ENCODE assay signal across 1 cellular context in the genomic region with DNA sequence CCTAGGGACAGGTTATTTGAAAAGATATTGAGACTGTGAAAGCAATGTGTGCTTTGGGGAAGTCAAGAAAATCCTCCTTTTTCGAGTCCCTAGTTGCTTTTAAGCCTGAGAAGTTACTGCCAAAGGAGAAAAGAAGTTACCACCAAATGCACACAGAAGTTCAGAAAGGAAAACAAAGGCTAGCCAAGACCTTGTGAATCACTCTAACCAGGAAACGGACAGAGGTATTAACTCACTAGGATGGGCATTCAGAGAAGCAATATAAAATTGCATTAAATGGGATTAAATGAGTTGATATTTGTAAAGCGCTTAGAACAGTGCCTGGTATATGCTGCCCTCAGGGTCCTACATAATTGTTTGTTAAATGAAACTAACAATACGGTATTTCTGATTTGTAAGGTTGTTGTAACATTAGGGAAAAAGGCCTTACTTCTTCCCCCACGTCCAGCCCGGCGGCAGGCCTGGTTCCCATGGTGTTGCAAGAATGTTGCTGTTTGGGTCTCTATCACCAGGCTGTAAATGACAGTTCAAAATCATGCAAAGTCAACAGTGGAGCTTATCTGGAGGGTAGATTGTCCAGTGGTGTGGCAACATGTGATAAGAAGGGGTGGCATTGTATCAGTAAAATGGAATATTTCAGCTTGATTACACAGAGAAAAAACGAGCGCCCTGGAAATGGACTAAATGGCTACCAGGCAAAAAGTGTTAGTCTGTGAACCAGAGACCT.
TF ChIP-seq lines count a peak whose summit lies in the region.

No MANE protein-coding gene starts in this region.

TF ChIP-seq in K562, 482 proteins besides CTCF, POLR2A, EP300 and RAD21 (continued from another document and continues in another):
- TF ChIP-seq, protein P1, sequence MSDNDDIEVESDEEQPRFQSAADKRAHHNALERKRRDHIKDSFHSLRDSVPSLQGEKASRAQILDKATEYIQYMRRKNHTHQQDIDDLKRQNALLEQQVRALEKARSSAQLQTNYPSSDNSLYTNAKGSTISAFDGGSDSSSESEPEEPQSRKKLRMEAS (CRISPR knock-in tag; IDR thresholded peaks at IDR 0.05) = no peak
- TF ChIP-seq TCF3 (CRISPR knock-in tag; IDR thresholded peaks at IDR 0.05) = peak; percentile 78
- peak; percentile 57 for TF ChIP-seq CCNT2 (IDR thresholded peaks at IDR 0.05; ENCODE audit: borderline replicate concordance, extremely low read depth, insufficient read length, low read depth, low read length)
- TF ChIP-seq, protein P2, sequence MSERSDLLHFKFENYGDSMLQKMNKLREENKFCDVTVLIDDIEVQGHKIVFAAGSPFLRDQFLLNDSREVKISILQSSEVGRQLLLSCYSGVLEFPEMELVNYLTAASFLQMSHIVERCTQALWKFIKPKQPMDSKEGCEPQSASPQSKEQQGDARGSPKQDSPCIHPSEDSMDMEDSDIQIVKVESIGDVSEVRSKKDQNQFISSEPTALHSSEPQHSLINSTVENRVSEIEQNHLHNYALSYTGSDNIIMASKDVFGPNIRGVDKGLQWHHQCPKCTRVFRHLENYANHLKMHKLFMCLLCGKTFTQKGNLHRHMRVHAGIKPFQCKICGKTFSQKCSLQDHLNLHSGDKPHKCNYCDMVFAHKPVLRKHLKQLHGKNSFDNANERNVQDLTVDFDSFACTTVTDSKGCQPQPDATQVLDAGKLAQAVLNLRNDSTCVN (CRISPR knock-in tag; IDR thresholded peaks at IDR 0.05) = no peak
- TF ChIP-seq SNRNP70 (optimal IDR thresholded peaks at IDR 0.05; ENCODE audit: low read depth, low read length) = no peak
- TF ChIP-seq, protein P3, sequence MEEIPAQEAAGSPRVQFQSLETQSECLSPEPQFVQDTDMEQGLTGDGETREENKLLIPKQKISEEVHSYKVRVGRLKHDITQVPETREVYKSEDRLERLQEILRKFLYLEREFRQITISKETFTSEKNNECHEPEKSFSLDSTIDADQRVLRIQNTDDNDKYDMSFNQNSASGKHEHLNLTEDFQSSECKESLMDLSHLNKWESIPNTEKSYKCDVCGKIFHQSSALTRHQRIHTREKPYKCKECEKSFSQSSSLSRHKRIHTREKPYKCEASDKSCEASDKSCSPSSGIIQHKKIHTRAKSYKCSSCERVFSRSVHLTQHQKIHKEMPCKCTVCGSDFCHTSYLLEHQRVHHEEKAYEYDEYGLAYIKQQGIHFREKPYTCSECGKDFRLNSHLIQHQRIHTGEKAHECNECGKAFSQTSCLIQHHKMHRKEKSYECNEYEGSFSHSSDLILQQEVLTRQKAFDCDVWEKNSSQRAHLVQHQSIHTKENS (CRISPR knock-in tag; IDR thresholded peaks at IDR 0.05) = no peak
- TF ChIP-seq CBX5 (IDR thresholded peaks at IDR 0.05; ENCODE audit: borderline replicate concordance, low read depth) = no peak
- no peak for TF ChIP-seq MCM7 (IDR thresholded peaks at IDR 0.05)
- TF ChIP-seq FOXJ3 (CRISPR knock-in tag; IDR thresholded peaks at IDR 0.05) = no peak
- no peak for TF ChIP-seq CBX8 (IDR thresholded peaks at IDR 0.05; ENCODE audit: borderline replicate concordance, extremely low read depth, low read depth, low read length, poor library complexity, severe bottlenecking)
- TF ChIP-seq BCL6 (CRISPR knock-in tag; IDR thresholded peaks at IDR 0.05) = no peak
- TF ChIP-seq RBBP5 (IDR thresholded peaks at IDR 0.05; ENCODE audit: borderline replicate concordance, insufficient read depth, low read length, poor library complexity, severe bottlenecking) = no peak
- TF ChIP-seq, protein P4, sequence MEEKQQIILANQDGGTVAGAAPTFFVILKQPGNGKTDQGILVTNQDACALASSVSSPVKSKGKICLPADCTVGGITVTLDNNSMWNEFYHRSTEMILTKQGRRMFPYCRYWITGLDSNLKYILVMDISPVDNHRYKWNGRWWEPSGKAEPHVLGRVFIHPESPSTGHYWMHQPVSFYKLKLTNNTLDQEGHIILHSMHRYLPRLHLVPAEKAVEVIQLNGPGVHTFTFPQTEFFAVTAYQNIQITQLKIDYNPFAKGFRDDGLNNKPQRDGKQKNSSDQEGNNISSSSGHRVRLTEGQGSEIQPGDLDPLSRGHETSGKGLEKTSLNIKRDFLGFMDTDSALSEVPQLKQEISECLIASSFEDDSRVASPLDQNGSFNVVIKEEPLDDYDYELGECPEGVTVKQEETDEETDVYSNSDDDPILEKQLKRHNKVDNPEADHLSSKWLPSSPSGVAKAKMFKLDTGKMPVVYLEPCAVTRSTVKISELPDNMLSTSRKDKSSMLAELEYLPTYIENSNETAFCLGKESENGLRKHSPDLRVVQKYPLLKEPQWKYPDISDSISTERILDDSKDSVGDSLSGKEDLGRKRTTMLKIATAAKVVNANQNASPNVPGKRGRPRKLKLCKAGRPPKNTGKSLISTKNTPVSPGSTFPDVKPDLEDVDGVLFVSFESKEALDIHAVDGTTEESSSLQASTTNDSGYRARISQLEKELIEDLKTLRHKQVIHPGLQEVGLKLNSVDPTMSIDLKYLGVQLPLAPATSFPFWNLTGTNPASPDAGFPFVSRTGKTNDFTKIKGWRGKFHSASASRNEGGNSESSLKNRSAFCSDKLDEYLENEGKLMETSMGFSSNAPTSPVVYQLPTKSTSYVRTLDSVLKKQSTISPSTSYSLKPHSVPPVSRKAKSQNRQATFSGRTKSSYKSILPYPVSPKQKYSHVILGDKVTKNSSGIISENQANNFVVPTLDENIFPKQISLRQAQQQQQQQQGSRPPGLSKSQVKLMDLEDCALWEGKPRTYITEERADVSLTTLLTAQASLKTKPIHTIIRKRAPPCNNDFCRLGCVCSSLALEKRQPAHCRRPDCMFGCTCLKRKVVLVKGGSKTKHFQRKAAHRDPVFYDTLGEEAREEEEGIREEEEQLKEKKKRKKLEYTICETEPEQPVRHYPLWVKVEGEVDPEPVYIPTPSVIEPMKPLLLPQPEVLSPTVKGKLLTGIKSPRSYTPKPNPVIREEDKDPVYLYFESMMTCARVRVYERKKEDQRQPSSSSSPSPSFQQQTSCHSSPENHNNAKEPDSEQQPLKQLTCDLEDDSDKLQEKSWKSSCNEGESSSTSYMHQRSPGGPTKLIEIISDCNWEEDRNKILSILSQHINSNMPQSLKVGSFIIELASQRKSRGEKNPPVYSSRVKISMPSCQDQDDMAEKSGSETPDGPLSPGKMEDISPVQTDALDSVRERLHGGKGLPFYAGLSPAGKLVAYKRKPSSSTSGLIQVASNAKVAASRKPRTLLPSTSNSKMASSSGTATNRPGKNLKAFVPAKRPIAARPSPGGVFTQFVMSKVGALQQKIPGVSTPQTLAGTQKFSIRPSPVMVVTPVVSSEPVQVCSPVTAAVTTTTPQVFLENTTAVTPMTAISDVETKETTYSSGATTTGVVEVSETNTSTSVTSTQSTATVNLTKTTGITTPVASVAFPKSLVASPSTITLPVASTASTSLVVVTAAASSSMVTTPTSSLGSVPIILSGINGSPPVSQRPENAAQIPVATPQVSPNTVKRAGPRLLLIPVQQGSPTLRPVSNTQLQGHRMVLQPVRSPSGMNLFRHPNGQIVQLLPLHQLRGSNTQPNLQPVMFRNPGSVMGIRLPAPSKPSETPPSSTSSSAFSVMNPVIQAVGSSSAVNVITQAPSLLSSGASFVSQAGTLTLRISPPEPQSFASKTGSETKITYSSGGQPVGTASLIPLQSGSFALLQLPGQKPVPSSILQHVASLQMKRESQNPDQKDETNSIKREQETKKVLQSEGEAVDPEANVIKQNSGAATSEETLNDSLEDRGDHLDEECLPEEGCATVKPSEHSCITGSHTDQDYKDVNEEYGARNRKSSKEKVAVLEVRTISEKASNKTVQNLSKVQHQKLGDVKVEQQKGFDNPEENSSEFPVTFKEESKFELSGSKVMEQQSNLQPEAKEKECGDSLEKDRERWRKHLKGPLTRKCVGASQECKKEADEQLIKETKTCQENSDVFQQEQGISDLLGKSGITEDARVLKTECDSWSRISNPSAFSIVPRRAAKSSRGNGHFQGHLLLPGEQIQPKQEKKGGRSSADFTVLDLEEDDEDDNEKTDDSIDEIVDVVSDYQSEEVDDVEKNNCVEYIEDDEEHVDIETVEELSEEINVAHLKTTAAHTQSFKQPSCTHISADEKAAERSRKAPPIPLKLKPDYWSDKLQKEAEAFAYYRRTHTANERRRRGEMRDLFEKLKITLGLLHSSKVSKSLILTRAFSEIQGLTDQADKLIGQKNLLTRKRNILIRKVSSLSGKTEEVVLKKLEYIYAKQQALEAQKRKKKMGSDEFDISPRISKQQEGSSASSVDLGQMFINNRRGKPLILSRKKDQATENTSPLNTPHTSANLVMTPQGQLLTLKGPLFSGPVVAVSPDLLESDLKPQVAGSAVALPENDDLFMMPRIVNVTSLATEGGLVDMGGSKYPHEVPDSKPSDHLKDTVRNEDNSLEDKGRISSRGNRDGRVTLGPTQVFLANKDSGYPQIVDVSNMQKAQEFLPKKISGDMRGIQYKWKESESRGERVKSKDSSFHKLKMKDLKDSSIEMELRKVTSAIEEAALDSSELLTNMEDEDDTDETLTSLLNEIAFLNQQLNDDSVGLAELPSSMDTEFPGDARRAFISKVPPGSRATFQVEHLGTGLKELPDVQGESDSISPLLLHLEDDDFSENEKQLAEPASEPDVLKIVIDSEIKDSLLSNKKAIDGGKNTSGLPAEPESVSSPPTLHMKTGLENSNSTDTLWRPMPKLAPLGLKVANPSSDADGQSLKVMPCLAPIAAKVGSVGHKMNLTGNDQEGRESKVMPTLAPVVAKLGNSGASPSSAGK (IDR thresholded peaks at IDR 0.05) = no peak
- no peak for TF ChIP-seq TAF1 (IDR thresholded peaks at IDR 0.05; ENCODE audit: control insufficient read depth, extremely low read depth, insufficient read depth, low read length, severe bottlenecking)
- no peak for TF ChIP-seq HLTF (IDR thresholded peaks at IDR 0.05)
- TF ChIP-seq, protein P5, sequence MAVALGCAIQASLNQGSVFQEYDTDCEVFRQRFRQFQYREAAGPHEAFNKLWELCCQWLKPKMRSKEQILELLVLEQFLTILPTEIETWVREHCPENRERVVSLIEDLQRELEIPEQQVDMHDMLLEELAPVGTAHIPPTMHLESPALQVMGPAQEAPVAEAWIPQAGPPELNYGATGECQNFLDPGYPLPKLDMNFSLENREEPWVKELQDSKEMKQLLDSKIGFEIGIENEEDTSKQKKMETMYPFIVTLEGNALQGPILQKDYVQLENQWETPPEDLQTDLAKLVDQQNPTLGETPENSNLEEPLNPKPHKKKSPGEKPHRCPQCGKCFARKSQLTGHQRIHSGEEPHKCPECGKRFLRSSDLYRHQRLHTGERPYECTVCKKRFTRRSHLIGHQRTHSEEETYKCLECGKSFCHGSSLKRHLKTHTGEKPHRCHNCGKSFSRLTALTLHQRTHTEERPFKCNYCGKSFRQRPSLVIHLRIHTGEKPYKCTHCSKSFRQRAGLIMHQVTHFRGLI (CRISPR knock-in tag; IDR thresholded peaks at IDR 0.05) = 0 out of 2 replicates have a peak, but pooled peaks have one; percentile 35
- TF ChIP-seq, protein P6, sequence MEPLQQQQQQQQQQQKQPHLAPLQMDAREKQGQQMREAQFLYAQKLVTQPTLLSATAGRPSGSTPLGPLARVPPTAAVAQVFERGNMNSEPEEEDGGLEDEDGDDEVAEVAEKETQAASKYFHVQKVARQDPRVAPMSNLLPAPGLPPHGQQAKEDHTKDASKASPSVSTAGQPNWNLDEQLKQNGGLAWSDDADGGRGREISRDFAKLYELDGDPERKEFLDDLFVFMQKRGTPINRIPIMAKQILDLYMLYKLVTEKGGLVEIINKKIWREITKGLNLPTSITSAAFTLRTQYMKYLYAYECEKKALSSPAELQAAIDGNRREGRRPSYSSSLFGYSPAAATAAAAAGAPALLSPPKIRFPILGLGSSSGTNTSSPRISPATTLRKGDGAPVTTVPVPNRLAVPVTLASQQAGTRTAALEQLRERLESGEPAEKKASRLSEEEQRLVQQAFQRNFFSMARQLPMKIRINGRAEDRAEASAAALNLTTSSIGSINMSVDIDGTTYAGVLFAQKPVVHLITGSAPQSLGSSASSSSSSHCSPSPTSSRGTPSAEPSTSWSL (CRISPR knock-in tag; IDR thresholded peaks at IDR 0.05; ENCODE audit: borderline replicate concordance) = no peak
- no peak for TF ChIP-seq ZFP36 (IDR thresholded peaks at IDR 0.05; ENCODE audit: low read depth, low read length, partially characterized antibody)
- no peak for TF ChIP-seq SRSF1 (IDR thresholded peaks at IDR 0.05; ENCODE audit: low read depth, low read length)
- TF ChIP-seq POLR2H (tag; IDR thresholded peaks at IDR 0.05; ENCODE audit: low read depth) = no peak
- no peak for TF ChIP-seq ZSCAN32 (CRISPR knock-in tag; IDR thresholded peaks at IDR 0.05)
- TF ChIP-seq, protein P7, sequence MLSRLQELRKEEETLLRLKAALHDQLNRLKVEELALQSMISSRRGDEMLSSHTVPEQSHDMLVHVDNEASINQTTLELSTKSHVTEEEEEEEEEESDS (CRISPR knock-in tag; IDR thresholded peaks at IDR 0.05) = no peak
- TF ChIP-seq TEAD4 (IDR thresholded peaks at IDR 0.05; ENCODE audit: low read length) = peak; percentile 39
- TF ChIP-seq TEAD4 (CRISPR knock-in tag; IDR thresholded peaks at IDR 0.05; ENCODE audit: borderline replicate concordance) = no peak
- TF ChIP-seq HDAC3 (IDR thresholded peaks at IDR 0.05; ENCODE audit: borderline replicate concordance, partially characterized antibody) = no peak
- TF ChIP-seq RBM17 (IDR thresholded peaks at IDR 0.05; ENCODE audit: borderline replicate concordance, low read depth, low read length) = no peak
- TF ChIP-seq, protein P8, sequence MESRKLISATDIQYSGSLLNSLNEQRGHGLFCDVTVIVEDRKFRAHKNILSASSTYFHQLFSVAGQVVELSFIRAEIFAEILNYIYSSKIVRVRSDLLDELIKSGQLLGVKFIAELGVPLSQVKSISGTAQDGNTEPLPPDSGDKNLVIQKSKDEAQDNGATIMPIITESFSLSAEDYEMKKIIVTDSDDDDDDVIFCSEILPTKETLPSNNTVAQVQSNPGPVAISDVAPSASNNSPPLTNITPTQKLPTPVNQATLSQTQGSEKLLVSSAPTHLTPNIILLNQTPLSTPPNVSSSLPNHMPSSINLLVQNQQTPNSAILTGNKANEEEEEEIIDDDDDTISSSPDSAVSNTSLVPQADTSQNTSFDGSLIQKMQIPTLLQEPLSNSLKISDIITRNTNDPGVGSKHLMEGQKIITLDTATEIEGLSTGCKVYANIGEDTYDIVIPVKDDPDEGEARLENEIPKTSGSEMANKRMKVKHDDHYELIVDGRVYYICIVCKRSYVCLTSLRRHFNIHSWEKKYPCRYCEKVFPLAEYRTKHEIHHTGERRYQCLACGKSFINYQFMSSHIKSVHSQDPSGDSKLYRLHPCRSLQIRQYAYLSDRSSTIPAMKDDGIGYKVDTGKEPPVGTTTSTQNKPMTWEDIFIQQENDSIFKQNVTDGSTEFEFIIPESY (CRISPR knock-in tag; IDR thresholded peaks at IDR 0.05) = no peak
- TF ChIP-seq ELF4 (CRISPR knock-in tag; IDR thresholded peaks at IDR 0.05) = 0 out of 2 replicates have a peak, but pooled peaks have one; percentile 49
- no peak for TF ChIP-seq MAZ (CRISPR knock-in tag; conservative IDR thresholded peaks at IDR 0.05 in 1 of 2, IDR thresholded peaks at IDR 0.05 in 1 of 2)
- TF ChIP-seq CTBP1 (IDR thresholded peaks at IDR 0.05; ENCODE audit: borderline replicate concordance) = peak; percentile 31; the same call in 1 of the 2 replicates
- TF ChIP-seq NR2F6 (CRISPR knock-in tag; IDR thresholded peaks at IDR 0.05) = no peak
- TF ChIP-seq PYGO2 (tag; IDR thresholded peaks at IDR 0.05) = no peak
